Comparison of ENCODE assay signal across 10 cellular contexts in genomic region chr10:103849212-103849877, GRCh38. TPM values are rescaled to one million over a fixed set of nuclear protein-coding genes. Genes with fewer than 3 reads are reported as not detected.
DNase-seq lines count a peak whose midpoint lies in the region; ATAC-seq, FAIRE-seq and TF ChIP-seq lines count a peak whose summit lies in the region.
"Had no signal": no experiment of that assay in that cellular context is flagged by ENCODE, and none has a peak within 500 bp of the region (broad histone marks: within the 10 kb centered on the region; RNA-seq: fewer than 3 reads in every experiment).

No MANE protein-coding gene starts in this region.

- H3K36me3 ChIP-seq in BLaER1 (peaks cover 37% of the 10 kb centered on the region), ascending aorta (no peaks in the 10 kb centered on the region), keratinocyte (ENCODE audit: control insufficient read depth in 2 of 2, extremely low read depth in 1 of 2, insufficient read depth in 2 of 2, low read length in 2 of 2) (peaks cover 20 to 63% of the 10 kb centered on the region in 2 experiments), skeletal muscle satellite cell (ENCODE audit: insufficient read depth, low read length) (no peaks in the 10 kb centered on the region)

- DNase-seq in ascending aorta (ENCODE audit: low spot score in 2 of 2): no peak
- no peak for DNase-seq in keratinocyte (ENCODE audit: low read depth, low spot score)
- DNase-seq in SW480 (ENCODE audit: low spot score): no peak
- no peak for DNase-seq in NCI-H1105 treated with DMSO at 0.1 percent for 48 hours (lab: John Stamatoyannopoulos, UW)
- DNase-seq: activated CD8-positive, alpha-beta memory T cell treated with anti-CD3 and anti-CD28 coated beads for 24 hours; NCI-H187 had no signal

- intact Hi-C loops in ascending aorta (cut with DNase I): no loop called here

- H3K79me2 ChIP-seq in keratinocyte (ENCODE audit: control insufficient read depth, insufficient read depth, low read length): peaks cover 99% of the 10 kb centered on the region

- H3K4me2 ChIP-seq in BLaER1: peak overlapping the region; percentile 86; the same call in 1 of the 2 replicates
- peak overlapping the region; percentile 99 for H3K4me2 ChIP-seq in keratinocyte (ENCODE audit: control insufficient read depth, extremely low read depth, insufficient read depth, low read depth, low read length)
- peak overlapping the region; percentile 79 for H3K4me2 ChIP-seq in skeletal muscle satellite cell (ENCODE audit: low read length)

- H3K4me1 ChIP-seq in BLaER1: peaks cover 97% of the 10 kb centered on the region
- peaks cover 11 to 50% of the 10 kb centered on the region in 2 donors for H3K4me1 ChIP-seq in ascending aorta
- peaks cover 71% of the 10 kb centered on the region for H3K4me1 ChIP-seq in keratinocyte (ENCODE audit: control insufficient read depth, extremely low read depth, insufficient read depth, low read length)
- peaks cover 75% of the 10 kb centered on the region for H3K4me1 ChIP-seq in skeletal muscle satellite cell (ENCODE audit: control insufficient read depth, insufficient read depth, low read length)

- TF ChIP-seq CTCF in ascending aorta (IDR thresholded peaks at IDR 0.05) (no peak), keratinocyte (optimal IDR thresholded peaks at IDR 0.05 in 1 of 3, IDR thresholded peaks at IDR 0.05 in 1 of 3, conservative IDR thresholded peaks at IDR 0.05 in 1 of 3; ENCODE audit: extremely low read depth in 1 of 3, insufficient read depth in 2 of 3, low read length in 3 of 3) (no peak)

- peak; percentile 41 for FAIRE-seq in keratinocyte (lab: Jason Lieb, UNC)

- H3K9me3 ChIP-seq in BLaER1: no peaks in the 10 kb centered on the region
- no peaks in the 10 kb centered on the region for H3K9me3 ChIP-seq in ascending aorta
- H3K9me3 ChIP-seq in keratinocyte (ENCODE audit: control insufficient read depth, low read depth, low read length): no peaks in the 10 kb centered on the region
- no peaks in the 10 kb centered on the region for H3K9me3 ChIP-seq in skeletal muscle satellite cell (replicated peaks; ENCODE audit: low read length)

- H4K20me1 ChIP-seq in BLaER1 (peaks cover 99% of the 10 kb centered on the region), keratinocyte (ENCODE audit: control insufficient read depth, extremely low read depth, insufficient read depth, low read length) (peaks cover 11% of the 10 kb centered on the region)

- H3K9ac ChIP-seq in BLaER1 (no peak overlapping the region), keratinocyte (ENCODE audit: control insufficient read depth, extremely low read depth, insufficient read depth, low read length) (peak overlapping the region; percentile 89), skeletal muscle satellite cell (ENCODE audit: low read depth, low read length) (peak overlapping the region; percentile 76)

- no peak overlapping the region for H3K4me3 ChIP-seq in BLaER1
- peak overlapping the region in 1 of 2 donors; percentile 45 for H3K4me3 ChIP-seq in ascending aorta
- H3K4me3 ChIP-seq in keratinocyte (ENCODE audit: control insufficient read depth in 2 of 3, extremely low read depth in 1 of 3, insufficient read depth in 2 of 3, low read depth in 1 of 3, low read length in 3 of 3): peak overlapping the region in 2 of 3 experiments; percentile 11 to 28
- peak overlapping the region; percentile 58 for H3K4me3 ChIP-seq in skeletal muscle satellite cell (ENCODE audit: low read length)

- peaks cover 10% of the 10 kb centered on the region for H3K9me1 ChIP-seq in keratinocyte (ENCODE audit: control insufficient read depth, extremely low read depth, insufficient read depth, low read length)

- H3K27ac ChIP-seq in BLaER1 (peak overlapping the region; percentile 60; the same call in 1 of the 2 replicates), ascending aorta (peak overlapping the region; percentile 80 to 83), keratinocyte (ENCODE audit: control insufficient read depth, insufficient read depth, low read length) (peak overlapping the region; percentile 76)

- dilution Hi-C loops in keratinocyte (cut with MboI; ENCODE audit: extremely low pct_ligation_motif_present, low sequenced_read_pairs): no loop called here

- ATAC-seq in GM21529 (IDR thresholded peaks at IDR 0.05; ENCODE audit: unreplicated experiment) (no peak), GM21381 (IDR thresholded peaks at IDR 0.05; ENCODE audit: unreplicated experiment) (no peak)

- H3K27me3 ChIP-seq in BLaER1: no peaks in the 10 kb centered on the region
- H3K27me3 ChIP-seq in ascending aorta: no peaks in the 10 kb centered on the region
- no peaks in the 10 kb centered on the region for H3K27me3 ChIP-seq in keratinocyte (ENCODE audit: control insufficient read depth, extremely low read depth, insufficient read depth, low read length)
- no peaks in the 10 kb centered on the region for H3K27me3 ChIP-seq in skeletal muscle satellite cell (ENCODE audit: control insufficient read depth, insufficient read depth, low read length)

- H2AFZ ChIP-seq in keratinocyte (ENCODE audit: control insufficient read depth, low read length): no peak overlapping the region

RNA-seq across cellular contexts. Expression of gene SH3PXD2A, which starts 6.0 kb away (rescaled TPM):
- 50.0 TPM for total RNA-seq in ascending aorta
- 31.0 to 56.6 TPM (median 33.9 TPM) in 3 replicates for polyA plus RNA-seq in keratinocyte
- polyA plus RNA-seq in keratinocyte (2011; ENCODE audit: low read depth): 22.4 TPM
- polyA plus RNA-seq in keratinocyte (2011; cell fraction: cytosol; rRNA removed): 32.2 and 35.6 TPM in 2 replicates
- 116 and 136 TPM in 2 replicates for polyA plus RNA-seq in keratinocyte (2011; cell fraction: nucleus; rRNA removed)
- polyA plus RNA-seq in keratinocyte (2012; ENCODE audit: low replicate concordance): 46.1 and 73.7 TPM in 2 replicates
- polyA minus RNA-seq in keratinocyte: 46.4 to 127 TPM (median 59.1 TPM) in 3 replicates
- 63.7 TPM for polyA minus RNA-seq in keratinocyte (2011; cell fraction: cytosol; rRNA and poly(A)+ RNA removed)
- polyA minus RNA-seq in keratinocyte (2011; cell fraction: nucleus; rRNA and poly(A)+ RNA removed): 88.9 and 140 TPM in 2 replicates
- total RNA-seq in skeletal muscle satellite cell (2012; rRNA removed): 14.4 and 17.0 TPM in 2 replicates
